Comparison of ENCODE assay signal across 1 cellular context in genomic region chr15:48877630-48878595, GRCh38.
TF ChIP-seq lines count a peak whose summit lies in the region.

Gene EID1 (plus strand): TSS chr15:48878134. CDS start chr15:48878177, 43 bp downstream.

TF ChIP-seq in K562, 482 proteins besides CTCF, POLR2A, EP300 and RAD21 (continued from another document and continues in another):
- TF ChIP-seq MLX (CRISPR knock-in tag; conservative IDR thresholded peaks at IDR 0.05) (no peak), STAT6 (CRISPR knock-in tag; IDR thresholded peaks at IDR 0.05) (no peak), STAT5B (CRISPR knock-in tag; IDR thresholded peaks at IDR 0.05) (no peak), E4F1 (CRISPR knock-in tag; IDR thresholded peaks at IDR 0.05; ENCODE audit: borderline replicate concordance) (no peak), CREB1 (IDR thresholded peaks at IDR 0.05) (peak; percentile 84), CREB1 (CRISPR knock-in tag; IDR thresholded peaks at IDR 0.05) (peak; percentile 77), ZNF274 (IDR thresholded peaks at IDR 0.05; ENCODE audit: borderline replicate concordance, low read depth, low read length) (no peak), PHF21A (IDR thresholded peaks at IDR 0.05; ENCODE audit: borderline replicate concordance, low read depth) (0 out of 2 replicates have a peak, but pooled peaks have one; percentile 41), ZBTB49 (CRISPR knock-in tag; IDR thresholded peaks at IDR 0.05; ENCODE audit: borderline replicate concordance) (no peak), ZNF263 (CRISPR knock-in tag; IDR thresholded peaks at IDR 0.05; ENCODE audit: borderline replicate concordance) (0 out of 2 replicates have a peak, but pooled peaks have one; percentile 58), CLOCK (CRISPR knock-in tag; IDR thresholded peaks at IDR 0.05; ENCODE audit: borderline replicate concordance) (no peak), NCOR1 (IDR thresholded peaks at IDR 0.05) (no peak; the same call in 1 of the 2 replicates), ZFP91 (CRISPR knock-in tag; IDR thresholded peaks at IDR 0.05) (no peak; the same call in none of the 2 replicates), ZNF165 (CRISPR knock-in tag; IDR thresholded peaks at IDR 0.05; ENCODE audit: borderline replicate concordance) (no peak), ZNF780A (CRISPR knock-in tag; IDR thresholded peaks at IDR 0.05) (no peak), ZNF232 (CRISPR knock-in tag; IDR thresholded peaks at IDR 0.05) (no peak), CCAR2 (IDR thresholded peaks at IDR 0.05; ENCODE audit: low read depth, low read length) (no peak), WHSC1 (IDR thresholded peaks at IDR 0.05; ENCODE audit: low read length) (no peak), ZNF655 (CRISPR knock-in tag; IDR thresholded peaks at IDR 0.05) (no peak), TSC22D4 (tag; IDR thresholded peaks at IDR 0.05) (no peak), HMGN3 (IDR thresholded peaks at IDR 0.05; ENCODE audit: borderline replicate concordance, extremely low read depth, insufficient read length, low read depth, low read length) (peak; percentile 53), HNRNPL (IDR thresholded peaks at IDR 0.05; ENCODE audit: low read depth, low read length) (no peak), ZNF436 (CRISPR knock-in tag; IDR thresholded peaks at IDR 0.05) (no peak), PTRF (tag; IDR thresholded peaks at IDR 0.05) (no peak), PHTF2 (CRISPR knock-in tag; IDR thresholded peaks at IDR 0.05) (no peak), ZNF280B (CRISPR knock-in tag; IDR thresholded peaks at IDR 0.05) (no peak), THRB (CRISPR knock-in tag; conservative IDR thresholded peaks at IDR 0.05) (no peak), RNF2 (IDR thresholded peaks at IDR 0.05) (no peak), FOS (IDR thresholded peaks at IDR 0.05; ENCODE audit: extremely low read depth, insufficient read length) (no peak), LCOR (CRISPR knock-in tag; IDR thresholded peaks at IDR 0.05) (peak; percentile 89), NELFE (IDR thresholded peaks at IDR 0.05; ENCODE audit: insufficient read depth, insufficient read length) (no peak), BACH1 (tag; IDR thresholded peaks at IDR 0.05) (no peak), ILK (tag; IDR thresholded peaks at IDR 0.05; ENCODE audit: borderline replicate concordance, low read depth) (no peak), DPF2 (IDR thresholded peaks at IDR 0.05) (no peak), BCOR (IDR thresholded peaks at IDR 0.05) (no peak; the same call in 1 of the 2 replicates), ZNF408 (CRISPR knock-in tag; IDR thresholded peaks at IDR 0.05; ENCODE audit: low read depth) (no peak)
- TF ChIP-seq, protein P1, sequence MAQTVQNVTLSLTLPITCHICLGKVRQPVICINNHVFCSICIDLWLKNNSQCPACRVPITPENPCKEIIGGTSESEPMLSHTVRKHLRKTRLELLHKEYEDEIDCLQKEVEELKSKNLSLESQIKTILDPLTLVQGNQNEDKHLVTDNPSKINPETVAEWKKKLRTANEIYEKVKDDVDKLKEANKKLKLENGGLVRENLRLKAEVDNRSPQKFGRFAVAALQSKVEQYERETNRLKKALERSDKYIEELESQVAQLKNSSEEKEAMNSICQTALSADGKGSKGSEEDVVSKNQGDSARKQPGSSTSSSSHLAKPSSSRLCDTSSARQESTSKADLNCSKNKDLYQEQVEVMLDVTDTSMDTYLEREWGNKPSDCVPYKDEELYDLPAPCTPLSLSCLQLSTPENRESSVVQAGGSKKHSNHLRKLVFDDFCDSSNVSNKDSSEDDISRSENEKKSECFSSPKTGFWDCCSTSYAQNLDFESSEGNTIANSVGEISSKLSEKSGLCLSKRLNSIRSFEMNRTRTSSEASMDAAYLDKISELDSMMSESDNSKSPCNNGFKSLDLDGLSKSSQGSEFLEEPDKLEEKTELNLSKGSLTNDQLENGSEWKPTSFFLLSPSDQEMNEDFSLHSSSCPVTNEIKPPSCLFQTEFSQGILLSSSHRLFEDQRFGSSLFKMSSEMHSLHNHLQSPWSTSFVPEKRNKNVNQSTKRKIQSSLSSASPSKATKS (CRISPR knock-in tag; IDR thresholded peaks at IDR 0.05), result no peak
- TF ChIP-seq, protein P2, sequence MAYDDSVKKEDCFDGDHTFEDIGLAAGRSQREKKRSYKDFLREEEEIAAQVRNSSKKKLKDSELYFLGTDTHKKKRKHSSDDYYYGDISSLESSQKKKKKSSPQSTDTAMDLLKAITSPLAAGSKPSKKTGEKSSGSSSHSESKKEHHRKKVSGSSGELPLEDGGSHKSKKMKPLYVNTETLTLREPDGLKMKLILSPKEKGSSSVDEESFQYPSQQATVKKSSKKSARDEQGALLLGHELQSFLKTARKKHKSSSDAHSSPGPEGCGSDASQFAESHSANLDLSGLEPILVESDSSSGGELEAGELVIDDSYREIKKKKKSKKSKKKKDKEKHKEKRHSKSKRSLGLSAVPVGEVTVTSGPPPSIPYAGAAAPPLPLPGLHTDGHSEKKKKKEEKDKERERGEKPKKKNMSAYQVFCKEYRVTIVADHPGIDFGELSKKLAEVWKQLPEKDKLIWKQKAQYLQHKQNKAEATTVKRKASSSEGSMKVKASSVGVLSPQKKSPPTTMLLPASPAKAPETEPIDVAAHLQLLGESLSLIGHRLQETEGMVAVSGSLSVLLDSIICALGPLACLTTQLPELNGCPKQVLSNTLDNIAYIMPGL (CRISPR knock-in tag; IDR thresholded peaks at IDR 0.05), result 0 out of 2 replicates have a peak, but pooled peaks have one; percentile 51
